Comparison of ENCODE assay signal across 9 cellular contexts in the genomic region with DNA sequence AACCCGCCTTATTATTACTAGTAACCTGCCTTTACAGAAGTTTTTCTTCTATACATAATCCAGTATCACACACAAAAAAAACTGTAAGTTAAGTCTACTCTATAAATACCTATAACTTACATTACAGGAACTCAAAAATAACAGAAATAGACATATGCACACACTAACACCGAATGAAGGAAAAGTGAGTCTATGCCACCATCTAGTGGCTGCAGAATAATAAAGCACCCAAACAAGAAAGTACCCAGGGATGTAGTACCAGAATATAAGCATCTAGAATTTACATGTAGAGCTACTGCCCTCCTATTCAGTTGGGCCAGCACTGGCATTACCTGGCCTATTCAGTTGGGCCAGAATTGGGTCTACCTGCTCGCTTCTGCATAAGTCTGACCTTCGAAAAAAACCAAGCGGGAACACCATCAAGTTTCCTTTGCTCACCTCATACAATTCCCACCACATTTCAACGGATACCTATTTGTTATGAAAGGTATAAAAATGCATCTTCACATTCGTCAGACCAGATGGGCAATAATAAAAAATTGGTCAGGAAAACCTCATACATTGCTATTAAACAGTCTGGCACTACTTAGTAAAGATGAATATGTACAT. TPM values are rescaled to one million over a fixed set of nuclear protein-coding genes. Genes with fewer than 3 reads are reported as not detected.
DNase-seq lines count a peak whose midpoint lies in the region; ATAC-seq and TF ChIP-seq lines count a peak whose summit lies in the region.
"Had no signal": no experiment of that assay in that cellular context is flagged by ENCODE, and none has a peak within 500 bp of the region (broad histone marks: within the 10 kb centered on the region; RNA-seq: fewer than 3 reads in every experiment).

No MANE protein-coding gene starts in this region.

- H3K9me3 ChIP-seq in testis = no peaks in the 10 kb centered on the region

- DNase-seq in activated naive CD4-positive, alpha-beta T cell treated with Interleukin-2 at 50 U/mL for 16 hours = peak; percentile 6
- DNase-seq in activated naive CD4-positive, alpha-beta T cell treated with anti-CD3 and anti-CD28 coated beads, Interleukin-2, amount 50 U/mL, for 16 hours = no peak
- peak; percentile 81 for DNase-seq in NCI-H748 treated with DMSO at 0.1 percent for 48 hours (lab: John Stamatoyannopoulos, UW)
- peak; percentile 65 for DNase-seq in amniotic epithelial cell (ENCODE audit: low read depth)
- peak; percentile 84 for DNase-seq in inferior parietal cortex (ENCODE audit: extremely low spot score)
- no peak for DNase-seq in testis

- H3K4me3 ChIP-seq in testis = no peak overlapping the region

- TF ChIP-seq POLR2A in testis (IDR thresholded peaks at IDR 0.05) = no peak

- intact Hi-C loops in testis (cut with DNase I; ENCODE audit: low total_unique reads) = no loop called here

- H3K36me3 ChIP-seq in testis (ENCODE audit: low read depth, missing control alignments) = no peaks in the 10 kb centered on the region

- no peak overlapping the region for H3K27ac ChIP-seq in testis
- H3K27ac ChIP-seq: epithelial cell of prostate had no signal

- peaks cover under 1% of the 10 kb centered on the region for H3K4me1 ChIP-seq in testis

- WGBS in testis, 2 donors = 42 to 47% methylated on average over 7 of the region's 7 CpGs

- ATAC-seq in GM21515 (IDR thresholded peaks at IDR 0.05; ENCODE audit: unreplicated experiment) (peak; percentile 40), HG03571 (IDR thresholded peaks at IDR 0.05; ENCODE audit: unreplicated experiment) (peak; percentile 40)

- TF ChIP-seq CTCF in testis (IDR thresholded peaks at IDR 0.05) = peak; percentile 43 to 71 (median 62)

- no peaks in the 10 kb centered on the region for H3K27me3 ChIP-seq in testis

RNA-seq across cellular contexts. Expression of a gene that starts 4.0 kb away (rescaled TPM):
- total RNA-seq in testis = 10 to 100 TPM; 21.6 to 28.8 TPM
- 27.0 TPM for polyA plus RNA-seq in testis (ENCODE audit: insufficient read depth, low read depth, low replicate concordance)

RNA-seq across cellular contexts. Expression of a gene that starts 20.4 kb away (rescaled TPM):
- total RNA-seq in testis = 1 to 10 TPM; 3.7 to 4.0 TPM
- 5.0 TPM for polyA plus RNA-seq in testis (ENCODE audit: insufficient read depth, low read depth, low replicate concordance)

RNA-seq across cellular contexts. Expression of a gene that starts 49.2 kb away (rescaled TPM):
- total RNA-seq in testis = under 1 TPM in 1 of 2 donors, not detected in 1; 0.56 TPM
- polyA plus RNA-seq in testis (ENCODE audit: insufficient read depth, low read depth, low replicate concordance) = not detected

Comparison
In these comparisons a context has a peak if more than half of its experiments do, and no peak if none do; other contexts are left out.
1. DNase-seq: peak in activated naive CD4-positive, alpha-beta T cell treated with Interleukin-2 at 50 U/mL for 16 hours (single experiment), NCI-H748 treated with DMSO at 0.1 percent for 48 hours (single experiment), amniotic epithelial cell (single experiment) and inferior parietal cortex (single experiment); none in activated naive CD4-positive, alpha-beta T cell treated with anti-CD3 and anti-CD28 coated beads, Interleukin-2, amount 50 U/mL, for 16 hours (single experiment) and testis (single experiment).